In genomic region chr10:17643339-17643754, GRCh38 we compare ENCODE assay signal across 8 cellular contexts. TPM values are rescaled to one million over a fixed set of nuclear protein-coding genes. Genes with fewer than 3 reads are reported as not detected.
DNase-seq lines count a peak whose midpoint lies in the region; ATAC-seq and TF ChIP-seq lines count a peak whose summit lies in the region.

No MANE protein-coding gene starts in this region.

- POLR2A ChIA-PET in CD4-positive, alpha-beta memory T cell (lab: Charles Lee; ENCODE audit: partially characterized antibody): interaction anchor here (0.9 to 3.8 kb wide), 21 partner anchors 9 to 826 kb away, joined by 3 to 41 read pairs (median 6); partner anchors contain the start of genes HACD1 and RSU1
- POLR2A ChIA-PET in Panc1 (lab: Charles Lee): no interaction called here

- peak overlapping the region; percentile 82 to 91 for H3K4me3 ChIP-seq in CD4-positive, alpha-beta memory T cell (ENCODE audit: low read length in 2 of 2)
- H3K4me3 ChIP-seq in Panc1 (ENCODE audit: low read depth in 2 of 2, low read length in 2 of 2): peak overlapping the region; percentile 98 to 99

- no peaks in the 10 kb centered on the region for H3K9me3 Mint-ChIP-seq in CD4-positive, alpha-beta memory T cell

- H3K27ac Mint-ChIP-seq in CD4-positive, alpha-beta memory T cell: peak overlapping the region; percentile 100

- H3K4me1 Mint-ChIP-seq in CD4-positive, alpha-beta memory T cell: peaks cover 34 to 63% (median 44%) of the 10 kb centered on the region in 4 donors

- H3K4me1 ChIP-seq in CD4-positive, alpha-beta memory T cell (ENCODE audit: insufficient read depth, low read length): peaks cover 47% of the 10 kb centered on the region
- H3K4me1 ChIP-seq in Panc1 (ENCODE audit: control insufficient read depth, insufficient read depth, low read length): peaks cover 8% of the 10 kb centered on the region; the same call in 1 of the 2 replicates

- peak overlapping the region; percentile 93 for H3K27ac ChIP-seq in CD4-positive, alpha-beta memory T cell (ENCODE audit: low read depth, low read length)
- H3K27ac ChIP-seq in Panc1 (ENCODE audit: low read length) (peak overlapping the region; percentile 98), caudate nucleus (ENCODE audit: low read depth, low read length) (peak overlapping the region; percentile 100), substantia nigra (ENCODE audit: low read depth, low read length, poor library complexity, severe bottlenecking) (peak overlapping the region; percentile 90)

- intact Hi-C loops in CD4-positive, alpha-beta memory T cell (cut with micrococcal nuclease): loop anchor here (1.0 to 5.0 kb wide), 3 partner anchors 27 to 1009 kb away; partner anchors contain the start of genes HACD1, NSUN6 and RSU1
- intact Hi-C loops in Panc1 (cut with micrococcal nuclease; ENCODE audit: unreplicated experiment) (no loop called here), left colon (cut with DNase I, micrococcal nuclease) (no loop called here)

- H3K4me3 Mint-ChIP-seq in CD4-positive, alpha-beta memory T cell: peak overlapping the region; percentile 95 to 99 (median 98)

- H3K27me3 Mint-ChIP-seq in CD4-positive, alpha-beta memory T cell: no peaks in the 10 kb centered on the region

- in situ Hi-C loops in Panc1 (cut with HindIII; ENCODE audit: low pct_unique_long_range_greater_than_20kb, low sequenced_read_pairs) (no loop called here), GM13976 (cut with MboI; ENCODE audit: low sequenced_read_pairs, unreplicated experiment) (no loop called here)

- TSS peak; percentile 98 for BruUV-seq in Panc1 (replicated peaks; lab: Mats Ljungman, UMichigan)

- DNase-seq in CD4-positive, alpha-beta memory T cell: peak in 1 of 5 donors; percentile 59
- no peak for DNase-seq in Panc1 (ENCODE audit: low read depth, low spot score)
- DNase-seq in caudate nucleus (lab: John Stamatoyannopoulos, UW): peak in 27 of 61 donors; percentile 24 to 87 (median 64)
- peak; percentile 77 to 86 for DNase-seq in left colon
- DNase-seq in substantia nigra (lab: John Stamatoyannopoulos, UW): peak in 27 of 49 donors; percentile 29 to 82 (median 64)
- no peak for DNase-seq in GM13976 (ENCODE audit: low spot score)

- no peaks in the 10 kb centered on the region for H3K36me3 ChIP-seq in CD4-positive, alpha-beta memory T cell (ENCODE audit: insufficient read depth, low read length)
- peaks cover 19% of the 10 kb centered on the region; the same call in 1 of the 2 replicates for H3K36me3 ChIP-seq in Panc1 (ENCODE audit: control insufficient read depth, insufficient read depth, low read length)

- H3K27me3 ChIP-seq in CD4-positive, alpha-beta memory T cell (ENCODE audit: insufficient read depth, low read length): no peaks in the 10 kb centered on the region
- no peaks in the 10 kb centered on the region for H3K27me3 ChIP-seq in Panc1 (ENCODE audit: control insufficient read depth, insufficient read depth, low read length)

- TF ChIP-seq CTCF in Panc1 (IDR thresholded peaks at IDR 0.05) (no peak), GM13976 (IDR thresholded peaks at IDR 0.05; ENCODE audit: borderline replicate concordance, control extremely low read depth, extremely low read depth, insufficient read depth, missing control alignments) (no peak)

- CTCF ChIA-PET in CD4-positive, alpha-beta memory T cell (lab: Charles Lee; ENCODE audit: partially characterized antibody): interaction anchor here (0.7 to 2.3 kb wide), 13 partner anchors 9 to 236 kb away, joined by 3 to 10 read pairs (median 4); partner anchors contain the start of gene HACD1
- CTCF ChIA-PET in Panc1 (lab: Charles Lee): no interaction called here

- H3K9me3 ChIP-seq in CD4-positive, alpha-beta memory T cell (ENCODE audit: control insufficient read depth in 1 of 2, low read length in 2 of 2): no peaks in the 10 kb centered on the region
- H3K9me3 ChIP-seq in Panc1 (ENCODE audit: control insufficient read depth, insufficient read depth, low read depth, low read length): no peaks in the 10 kb centered on the region

- peaks cover 5 to 19% of the 10 kb centered on the region in 2 donors for H3K36me3 Mint-ChIP-seq in CD4-positive, alpha-beta memory T cell

- ATAC-seq in GM19023 (IDR thresholded peaks at IDR 0.05; ENCODE audit: unreplicated experiment) (peak; percentile 26), HG03108 (IDR thresholded peaks at IDR 0.05; ENCODE audit: unreplicated experiment) (peak; percentile 4), Panc1 (peak; percentile 78), left colon (peak; percentile 87)

RNA-seq across cellular contexts. Expression of gene STAM, which starts 0.6 kb away (rescaled TPM):
- total RNA-seq in CD4-positive, alpha-beta memory T cell: 10 to 100 TPM; 31.7 to 34.0 TPM
- polyA plus RNA-seq in CD4-positive, alpha-beta memory T cell: 10 to 100 TPM; 11.3 to 13.8 TPM
- total RNA-seq in Panc1 (2021; ENCODE audit: unreplicated experiment) (18.9 TPM), left colon (10 to 100 TPM; 15.9 to 19.4 TPM)
- 9.6 TPM for polyA plus RNA-seq in Panc1 (2012; ENCODE audit: insufficient read length)

RNA-seq across cellular contexts. Expression of gene HACD1, which starts 26.2 kb away (rescaled TPM):
- 1 to 10 TPM; 1.7 to 3.4 TPM for total RNA-seq in CD4-positive, alpha-beta memory T cell
- 1 to 10 TPM; 1.4 to 3.1 TPM for polyA plus RNA-seq in CD4-positive, alpha-beta memory T cell
- total RNA-seq in Panc1 (2021; ENCODE audit: unreplicated experiment): 53.1 TPM
- polyA plus RNA-seq in Panc1 (2012; ENCODE audit: insufficient read length): 31.1 TPM
- 1 to 10 TPM; 3.2 to 6.1 TPM for total RNA-seq in left colon

Comparison
In these comparisons a context has a peak if more than half of its experiments do, and no peak if none do; other contexts are left out.
1. DNase-seq: peak in left colon (2 of 2) and substantia nigra (27 of 49); none in Panc1 (single experiment) and GM13976 (single experiment).
2. ATAC-seq: peak in every context shown above with its lines; median percentile 87 in left colon; 78 in Panc1; 26 in GM19023; 4 in HG03108.
3. Peak in every context shown above with its lines, with median percentiles within 50 percentile points of each other: H3K27ac ChIP-seq.